Comparison of ENCODE assay signal across 20 cellular contexts in genomic region chr20:33777831-33778230, GRCh38. TPM values are rescaled to one million over a fixed set of nuclear protein-coding genes. Genes with fewer than 3 reads are reported as not detected.
DNase-seq lines count a peak whose midpoint lies in the region; ATAC-seq and TF ChIP-seq lines count a peak whose summit lies in the region.
"Had no signal": no experiment of that assay in that cellular context is flagged by ENCODE, and none has a peak within 500 bp of the region (broad histone marks: within the 10 kb centered on the region; RNA-seq: fewer than 3 reads in every experiment).

No MANE protein-coding gene starts in this region.

- no peaks in the 10 kb centered on the region for H3K27me3 Mint-ChIP-seq in CD4-positive, CD25-positive, alpha-beta regulatory T cell
- H3K27me3 Mint-ChIP-seq in naive thymus-derived CD8-positive, alpha-beta T cell: no peaks in the 10 kb centered on the region

- H3K4me3 Mint-ChIP-seq in CD4-positive, CD25-positive, alpha-beta regulatory T cell: no peak overlapping the region
- no peak overlapping the region for H3K4me3 Mint-ChIP-seq in naive thymus-derived CD8-positive, alpha-beta T cell
- H3K4me3 Mint-ChIP-seq: GM23338 had no signal

- TF ChIP-seq CTCF in DOHH2 (IDR thresholded peaks at IDR 0.05; ENCODE audit: low read depth, low read length, poor library complexity, severe bottlenecking): no peak
- no peak for TF ChIP-seq CTCF in SU-DHL-6 (IDR thresholded peaks at IDR 0.05; ENCODE audit: insufficient read depth, low read length, poor library complexity, severe bottlenecking)
- no peak for TF ChIP-seq CTCF in right atrium auricular region (IDR thresholded peaks at IDR 0.05)

- no peak for DNase-seq in CD4-positive, CD25-positive, alpha-beta regulatory T cell
- DNase-seq in naive thymus-derived CD8-positive, alpha-beta T cell: no peak
- DNase-seq in D341Med (ENCODE audit: low spot score) (no peak), right atrium auricular region (ENCODE audit: low spot score) (no peak), NCI-H1105 (lab: John Stamatoyannopoulos, UW) (no peak)
- DNase-seq: activated effector memory CD4-positive, alpha-beta T cell treated with Interleukin-2 at 50 U/mL for 16 hours; adrenal gland; DMS79 treated with DMSO at 0.1 percent for 48 hours; NCI-H146; NCI-H524; stimulated activated naive CD4-positive, alpha-beta T cell; thyroid gland had no signal

- no peak overlapping the region for H3K27ac ChIP-seq in CD4-positive, CD25-positive, alpha-beta regulatory T cell (ENCODE audit: insufficient read depth, low read length, poor library complexity, severe bottlenecking)
- peak overlapping the region; percentile 92 for H3K27ac ChIP-seq in DOHH2 (ENCODE audit: low read depth, low read length)
- peak overlapping the region; percentile 99 for H3K27ac ChIP-seq in SU-DHL-6 (ENCODE audit: low read depth, low read length)
- no peak overlapping the region for H3K27ac ChIP-seq in right atrium auricular region
- H3K27ac ChIP-seq: adrenal gland, breast epithelium, coronary artery, prostate gland, thyroid gland had no signal

- H3K79me2 ChIP-seq in DOHH2 (ENCODE audit: control insufficient read depth, low read length) (no peaks in the 10 kb centered on the region), SU-DHL-6 (ENCODE audit: insufficient read depth, low read length) (no peaks in the 10 kb centered on the region)

- no peaks in the 10 kb centered on the region for H3K9me3 Mint-ChIP-seq in CD4-positive, CD25-positive, alpha-beta regulatory T cell
- H3K9me3 Mint-ChIP-seq in naive thymus-derived CD8-positive, alpha-beta T cell: no peaks in the 10 kb centered on the region
- H3K9me3 Mint-ChIP-seq: GM23338 had no signal

- H3F3A ChIP-seq in DOHH2 (ENCODE audit: control insufficient read depth, insufficient read depth): peaks cover 18% of the 10 kb centered on the region
- peaks cover 57% of the 10 kb centered on the region for H3F3A ChIP-seq in SU-DHL-6 (ENCODE audit: insufficient read depth)

- H3K36me3 ChIP-seq in CD4-positive, CD25-positive, alpha-beta regulatory T cell (ENCODE audit: control insufficient read depth, insufficient read depth, low read length): no peaks in the 10 kb centered on the region
- peaks cover 12% of the 10 kb centered on the region for H3K36me3 ChIP-seq in DOHH2 (ENCODE audit: control insufficient read depth, low read length)
- H3K36me3 ChIP-seq in SU-DHL-6 (ENCODE audit: low read length): no peaks in the 10 kb centered on the region
- no peaks in the 10 kb centered on the region for H3K36me3 ChIP-seq in right atrium auricular region
- H3K36me3 ChIP-seq: adrenal gland, breast epithelium, prostate gland, thyroid gland had no signal

- H3K9ac ChIP-seq in SU-DHL-6 (ENCODE audit: low read length): peak overlapping the region; percentile 53

- H4K20me1 ChIP-seq in DOHH2 (ENCODE audit: control insufficient read depth, insufficient read depth, low read depth, low read length) (no peaks in the 10 kb centered on the region), SU-DHL-6 (ENCODE audit: low read depth, low read length) (no peaks in the 10 kb centered on the region)

- no peak for ATAC-seq in CD4-positive, CD25-positive, alpha-beta regulatory T cell (ENCODE audit: low read depth in 2 of 2)
- ATAC-seq in naive thymus-derived CD8-positive, alpha-beta T cell: no peak
- ATAC-seq: SK-N-SH treated with all-trans-retinoic acid at 6 μM for 48 hours had no signal

- H3K4me1 Mint-ChIP-seq in CD4-positive, CD25-positive, alpha-beta regulatory T cell: peaks cover 0 to 21% (median 5%) of the 10 kb centered on the region in 4 donors
- H3K4me1 Mint-ChIP-seq in naive thymus-derived CD8-positive, alpha-beta T cell: peaks cover 6 to 28% (median 7%) of the 10 kb centered on the region in 4 donors
- H3K4me1 Mint-ChIP-seq: GM23338 had no signal

- H3K4me2 ChIP-seq in DOHH2 (ENCODE audit: low read length) (peak overlapping the region; percentile 51), SU-DHL-6 (ENCODE audit: low read depth, low read length, poor library complexity, severe bottlenecking) (peak overlapping the region; percentile 84)
- H3K4me2 ChIP-seq: GM23338 had no signal

- peak overlapping the region; percentile 44 for H2AFZ ChIP-seq in SU-DHL-6 (ENCODE audit: low read depth, low read length, severe bottlenecking)
- H2AFZ ChIP-seq: GM23338 had no signal

- H3K9me2 ChIP-seq in DOHH2 (replicated peaks; ENCODE audit: control insufficient read depth, low read length): no peaks in the 10 kb centered on the region
- no peaks in the 10 kb centered on the region for H3K9me2 ChIP-seq in SU-DHL-6 (replicated peaks; ENCODE audit: insufficient read depth, low read length)

- peaks cover 7% of the 10 kb centered on the region for H3K4me1 ChIP-seq in CD4-positive, CD25-positive, alpha-beta regulatory T cell (ENCODE audit: control insufficient read depth, insufficient read depth, low read length, poor library complexity, severe bottlenecking)
- peaks cover 35% of the 10 kb centered on the region for H3K4me1 ChIP-seq in DOHH2 (ENCODE audit: control insufficient read depth, low read length)
- H3K4me1 ChIP-seq in right atrium auricular region: no peaks in the 10 kb centered on the region
- H3K4me1 ChIP-seq: adrenal gland, breast epithelium, prostate gland, thyroid gland had no signal

- peak overlapping the region; percentile 55 to 86 (median 67) for H3K27ac Mint-ChIP-seq in CD4-positive, CD25-positive, alpha-beta regulatory T cell
- H3K27ac Mint-ChIP-seq in naive thymus-derived CD8-positive, alpha-beta T cell: peak overlapping the region in 6 of 10 donors; percentile 36 to 87 (median 50)
- H3K27ac Mint-ChIP-seq: GM23338 had no signal

- peaks cover 20% of the 10 kb centered on the region for H3K36me3 Mint-ChIP-seq in CD4-positive, CD25-positive, alpha-beta regulatory T cell
- H3K36me3 Mint-ChIP-seq in naive thymus-derived CD8-positive, alpha-beta T cell: peaks cover 5 to 22% (median 8%) of the 10 kb centered on the region in 3 donors

- H3K9me3 ChIP-seq in CD4-positive, CD25-positive, alpha-beta regulatory T cell (ENCODE audit: control insufficient read depth in 2 of 2, low read length in 2 of 2): no peaks in the 10 kb centered on the region
- H3K9me3 ChIP-seq in DOHH2 (ENCODE audit: control insufficient read depth, insufficient read depth, low read length) (no peaks in the 10 kb centered on the region), SU-DHL-6 (ENCODE audit: insufficient read depth, low read length) (no peaks in the 10 kb centered on the region), right atrium auricular region (no peaks in the 10 kb centered on the region)
- H3K9me3 ChIP-seq: adrenal gland, breast epithelium, prostate gland, thyroid gland had no signal

- no peaks in the 10 kb centered on the region for H3K27me3 ChIP-seq in CD4-positive, CD25-positive, alpha-beta regulatory T cell (ENCODE audit: control insufficient read depth, insufficient read depth, low read length)
- H3K27me3 ChIP-seq in DOHH2 (ENCODE audit: control insufficient read depth, low read length) (no peaks in the 10 kb centered on the region), SU-DHL-6 (ENCODE audit: low read length) (no peaks in the 10 kb centered on the region), right atrium auricular region (no peaks in the 10 kb centered on the region)
- H3K27me3 ChIP-seq: adrenal gland, breast epithelium, thyroid gland had no signal

- POLR2A ChIA-PET in naive thymus-derived CD8-positive, alpha-beta T cell (lab: Charles Lee): interaction anchor here (0.7 kb wide), 1 partner anchor 45 kb away, joined by 7 read pairs; no protein-coding TSS in a partner anchor

- H3K4me3 ChIP-seq in CD4-positive, CD25-positive, alpha-beta regulatory T cell (ENCODE audit: low read depth, low read length): no peak overlapping the region
- H3K4me3 ChIP-seq in DOHH2 (ENCODE audit: low read length) (peak overlapping the region; percentile 38), SU-DHL-6 (ENCODE audit: insufficient read depth, low read length, poor library complexity, severe bottlenecking) (no peak overlapping the region), right atrium auricular region (no peak overlapping the region)
- H3K4me3 ChIP-seq: adrenal gland, breast epithelium, coronary artery, GM23338, lung, prostate gland, thyroid gland had no signal

RNA-seq across cellular contexts. Expression of gene CHMP4B, which starts 33.3 kb away (rescaled TPM):
- total RNA-seq in CD4-positive, CD25-positive, alpha-beta regulatory T cell: 49.0 TPM
- 1 to 10 TPM; 3.1 to 6.0 (median 4.2) TPM for polyA plus RNA-seq in CD4-positive, CD25-positive, alpha-beta regulatory T cell
- 10 to 100 TPM; 57.5 to 59.5 TPM for total RNA-seq in naive thymus-derived CD8-positive, alpha-beta T cell
- polyA plus RNA-seq in naive thymus-derived CD8-positive, alpha-beta T cell: 1 to 10 TPM; 4.0 to 5.0 (median 4.8) TPM
- total RNA-seq in right atrium auricular region: 10 to 100 TPM; 57.0 to 79.5 TPM

RNA-seq across cellular contexts. Expression of gene ZNF341, which starts 46.0 kb away (rescaled TPM):
- 4.6 TPM for total RNA-seq in CD4-positive, CD25-positive, alpha-beta regulatory T cell
- 1 to 10 TPM in 3 of 4 donors, under 1 TPM in 1; 0.89 to 2.0 (median 1.2) TPM for polyA plus RNA-seq in CD4-positive, CD25-positive, alpha-beta regulatory T cell
- total RNA-seq in naive thymus-derived CD8-positive, alpha-beta T cell: 1 to 10 TPM; 5.2 to 6.8 TPM
- polyA plus RNA-seq in naive thymus-derived CD8-positive, alpha-beta T cell: 1 to 10 TPM in 2 of 3 donors, under 1 TPM in 1; 0.75 to 3.8 (median 1.0) TPM
- 1 to 10 TPM; 1.0 to 1.8 TPM for total RNA-seq in right atrium auricular region

RNA-seq across cellular contexts. Expression of gene PXMP4, which starts 57.7 kb away (rescaled TPM):
- 5.3 TPM for total RNA-seq in CD4-positive, CD25-positive, alpha-beta regulatory T cell
- polyA plus RNA-seq in CD4-positive, CD25-positive, alpha-beta regulatory T cell: 10 to 100 TPM; 10.7 to 14.5 (median 11.8) TPM
- 10 to 100 TPM; 10.7 to 12.1 TPM for total RNA-seq in naive thymus-derived CD8-positive, alpha-beta T cell
- 10 to 100 TPM in 2 of 3 donors, 1 to 10 TPM in 1; 8.9 to 16.1 (median 16.0) TPM for polyA plus RNA-seq in naive thymus-derived CD8-positive, alpha-beta T cell
- total RNA-seq in right atrium auricular region: 1 to 10 TPM; 4.5 to 9.8 TPM

Comparison
In these comparisons a context has a peak if more than half of its experiments do, and no peak if none do; other contexts are left out.
1. H3K27ac ChIP-seq: peak in DOHH2 (single experiment) and SU-DHL-6 (single experiment); none in CD4-positive, CD25-positive, alpha-beta regulatory T cell (single experiment) and right atrium auricular region (0 of 2).